In the genomic region with DNA sequence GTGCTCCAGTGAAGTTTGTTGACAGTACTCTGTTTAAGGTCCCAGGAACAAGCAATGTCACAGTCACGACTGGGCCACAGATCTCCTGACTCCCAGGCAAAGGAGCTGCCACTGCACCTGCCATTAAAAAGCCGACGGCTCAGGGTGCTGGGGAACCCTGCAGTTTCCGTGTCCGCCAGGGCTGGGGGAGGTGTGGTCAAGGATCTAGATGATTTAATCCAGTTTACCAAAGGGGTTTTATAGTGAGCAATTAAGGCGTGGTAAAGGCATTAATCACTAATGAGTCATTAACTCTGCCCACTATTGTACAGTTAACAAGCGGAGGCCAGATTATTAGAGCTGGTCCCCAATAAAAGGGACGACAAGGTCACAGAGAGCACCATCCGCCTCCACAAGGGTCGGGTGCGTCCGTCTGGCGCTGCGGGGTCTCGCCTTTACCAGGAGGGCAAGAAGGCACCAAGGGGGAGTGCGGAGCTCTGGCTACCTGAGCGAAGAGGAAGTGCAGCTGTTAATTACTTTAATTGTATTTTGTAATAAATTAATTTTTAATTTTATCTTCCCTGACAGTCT, we compare ENCODE assay signal across 1 cellular context.
A peak's percentile ranks its signal among the peaks of the same experiment; 100 is the strongest.
TF ChIP-seq lines count a peak whose summit lies in the region.

No MANE protein-coding gene starts in this region.

TF ChIP-seq in endothelial cell of umbilical vein, 7 proteins besides CTCF, POLR2A, EP300 and RAD21:
- TF ChIP-seq MYC (IDR thresholded peaks at IDR 0.05; ENCODE audit: low read depth, low read length) = no peak
- no peak for TF ChIP-seq JUN (IDR thresholded peaks at IDR 0.05; ENCODE audit: borderline replicate concordance, insufficient read depth, insufficient read length, low read depth)
- peak; percentile 63 for TF ChIP-seq EZH2 (IDR thresholded peaks at IDR 0.05; ENCODE audit: borderline replicate concordance, low read depth, low read length, severe bottlenecking)
- TF ChIP-seq POLR2AphosphoS5 (IDR thresholded peaks at IDR 0.05; ENCODE audit: insufficient read depth, low read depth, low read length) = no peak
